ENCODE assay signal across 29 cellular contexts in genomic region chr7:19368540-19368939, GRCh38.
DNase-seq lines count a peak whose midpoint lies in the region; ATAC-seq, FAIRE-seq and TF ChIP-seq lines count a peak whose summit lies in the region.
"Had no signal": no experiment of that assay in that cellular context is flagged by ENCODE, and none has a peak within 500 bp of the region (broad histone marks: within the 10 kb centered on the region; RNA-seq: fewer than 3 reads in every experiment).

No MANE protein-coding gene starts in this region.

- H2AFZ ChIP-seq in GM23338 (no peak overlapping the region), smooth muscle cell (ENCODE audit: low read depth) (no peak overlapping the region)

- no peaks in the 10 kb centered on the region for H3K9me2 ChIP-seq in GM23338 (ENCODE audit: insufficient read depth)

- H3K27ac ChIP-seq in GM23338 (ENCODE audit: low read depth) (no peak overlapping the region), smooth muscle cell (ENCODE audit: low read depth) (no peak overlapping the region)
- H3K27ac ChIP-seq: suprapubic skin had no signal

- no peaks in the 10 kb centered on the region for H3K9me3 Mint-ChIP-seq in GM23338
- H3K9me3 Mint-ChIP-seq in natural killer cell treated with Interleukin-12 subunit alpha and Interleukin-12 subunit beta and Interleukin-15 and Interleukin-18, amount 100 ng/mL, for 72 hours = no peaks in the 10 kb centered on the region
- no peaks in the 10 kb centered on the region for H3K9me3 Mint-ChIP-seq in Caco-2 (ENCODE audit: unreplicated experiment)

- no peak overlapping the region for H3K4me3 Mint-ChIP-seq in GM23338
- H3K4me3 Mint-ChIP-seq in natural killer cell treated with Interleukin-12 subunit alpha and Interleukin-12 subunit beta and Interleukin-15 and Interleukin-18, amount 100 ng/mL, for 72 hours = no peak overlapping the region
- no peak overlapping the region for H3K4me3 Mint-ChIP-seq in Caco-2 (ENCODE audit: unreplicated experiment)
- H3K4me3 Mint-ChIP-seq: activated CD4-positive, alpha-beta T cell treated with anti-CD3 and anti-CD28 coated beads for 36 hours; activated CD8-positive, alpha-beta T cell treated with anti-CD3 and anti-CD28 coated beads, Interleukin-2, amount 10 ng/mL, durations not matched to agents 7 days and 5 days; activated T-helper 17 cell treated with anti-CD3 and anti-CD28 coated beads, Interleukin-2, amount 50 U/mL, for 72 hours; CD4-positive, CD25-positive, alpha-beta regulatory T cell; naive thymus-derived CD4-positive, alpha-beta T cell had no signal

- CTCF ChIA-PET in Caco-2 (lab: Charles Lee) = no interaction called here

- POLR2A ChIA-PET in Caco-2 (lab: Charles Lee) = no interaction called here

- ATAC-seq in GM23338 (peak; percentile 66), HG02623 (IDR thresholded peaks at IDR 0.05; ENCODE audit: unreplicated experiment) (no peak)
- ATAC-seq in natural killer cell treated with Interleukin-12 subunit alpha and Interleukin-12 subunit beta and Interleukin-15 and Interleukin-18, amount 100 ng/mL, for 72 hours = no peak
- ATAC-seq: activated CD4-positive, alpha-beta T cell treated with anti-CD3 and anti-CD28 coated beads for 36 hours; activated CD8-positive, alpha-beta T cell treated with anti-CD3 and anti-CD28 coated beads, Interleukin-2, amount 10 ng/mL, durations not matched to agents 7 days and 5 days; activated T-helper 17 cell treated with anti-CD3 and anti-CD28 coated beads, Interleukin-2, amount 50 U/mL, for 72 hours; HCT116; naive thymus-derived CD4-positive, alpha-beta T cell had no signal

- H3K4me1 ChIP-seq in GM23338 (ENCODE audit: insufficient read depth) (peaks cover 34% of the 10 kb centered on the region), smooth muscle cell (ENCODE audit: low read depth) (no peaks in the 10 kb centered on the region), Caco-2 (no peaks in the 10 kb centered on the region)
- H3K4me1 ChIP-seq: suprapubic skin had no signal

- H3K4me2 ChIP-seq in GM23338 = peak overlapping the region; percentile 6; the same call in 1 of the 2 replicates
- H3K4me2 ChIP-seq in smooth muscle cell = peak overlapping the region; percentile 62

- no peak overlapping the region for H3K9ac ChIP-seq in smooth muscle cell (ENCODE audit: low read depth)

- H3K4me3 ChIP-seq in GM23338 = no peak overlapping the region
- peak overlapping the region; percentile 34 for H3K4me3 ChIP-seq in choroid plexus epithelial cell (ENCODE audit: low read depth, low read length)
- no peak overlapping the region for H3K4me3 ChIP-seq in smooth muscle cell
- H3K4me3 ChIP-seq in Caco-2 (ENCODE audit: low read depth, low read length) = no peak overlapping the region
- H3K4me3 ChIP-seq: suprapubic skin had no signal

- H4K20me1 ChIP-seq in GM23338 (replicated peaks; ENCODE audit: insufficient read depth) = no peaks in the 10 kb centered on the region
- no peaks in the 10 kb centered on the region for H4K20me1 ChIP-seq in smooth muscle cell (ENCODE audit: low read depth)

- no peak for FAIRE-seq in urothelium cell line (lab: Jason Lieb, UNC)
- FAIRE-seq: endothelial cell of umbilical vein, HTR-8/SVneo, kidney, RCC 7860, small intestine had no signal

- H3K36me3 ChIP-seq in GM23338 (ENCODE audit: insufficient read depth) = no peaks in the 10 kb centered on the region
- no peaks in the 10 kb centered on the region for H3K36me3 ChIP-seq in smooth muscle cell (ENCODE audit: low read depth)
- no peaks in the 10 kb centered on the region for H3K36me3 ChIP-seq in Caco-2 (ENCODE audit: control insufficient read depth, insufficient read depth, low read length)
- H3K36me3 ChIP-seq: suprapubic skin had no signal

- 42% methylated on average over 7 of the region's 7 CpGs for WGBS in smooth muscle cell (ENCODE audit: low lambda C conversion rate)

- no peaks in the 10 kb centered on the region for H3K9me3 ChIP-seq in smooth muscle cell (replicated peaks; ENCODE audit: low read depth)
- H3K9me3 ChIP-seq in Caco-2 = no peaks in the 10 kb centered on the region
- H3K9me3 ChIP-seq: suprapubic skin had no signal

- peaks cover 43% of the 10 kb centered on the region for H3K4me1 Mint-ChIP-seq in GM23338
- H3K4me1 Mint-ChIP-seq in natural killer cell treated with Interleukin-12 subunit alpha and Interleukin-12 subunit beta and Interleukin-15 and Interleukin-18, amount 100 ng/mL, for 72 hours (ENCODE audit: low read depth in 2 of 2) = no peaks in the 10 kb centered on the region
- H3K4me1 Mint-ChIP-seq in Caco-2 (ENCODE audit: low read depth, unreplicated experiment) = no peaks in the 10 kb centered on the region
- H3K4me1 Mint-ChIP-seq: activated CD4-positive, alpha-beta T cell treated with anti-CD3 and anti-CD28 coated beads for 36 hours; activated T-helper 17 cell treated with anti-CD3 and anti-CD28 coated beads, Interleukin-2, amount 50 U/mL, for 72 hours; CD4-positive, CD25-positive, alpha-beta regulatory T cell; naive thymus-derived CD4-positive, alpha-beta T cell had no signal

- peak; percentile 31 for DNase-seq in GM23338 (ENCODE audit: low spot score)
- peak; percentile 22 for DNase-seq in choroid plexus epithelial cell (ENCODE audit: low read depth)
- DNase-seq in iris pigment epithelial cell (ENCODE audit: low read depth) = peak; percentile 48
- DNase-seq in smooth muscle cell (lab: John Stamatoyannopoulos, UW; ENCODE audit: unreplicated experiment) = no peak
- DNase-seq in natural killer cell treated with Interleukin-12 subunit alpha and Interleukin-12 subunit beta and Interleukin-15 and Interleukin-18, amount 100 ng/mL, for 72 hours (ENCODE audit: low spot score) = no peak
- DNase-seq in urothelium cell line (ENCODE audit: low spot score) = no peak
- no peak for DNase-seq in Caco-2
- DNase-seq: activated CD4-positive, alpha-beta T cell treated with anti-CD3 and anti-CD28 coated beads for 36 hours; activated CD8-positive, alpha-beta T cell treated with anti-CD3 and anti-CD28 coated beads, Interleukin-2, amount 10 ng/mL, durations not matched to agents 7 days and 5 days; activated naive CD4-positive, alpha-beta T cell treated with anti-CD3 and anti-CD28 coated beads, Interleukin-2, amount 50 U/mL, for 16 hours; AML-193; amniotic stem cell; CD4-positive, CD25-positive, alpha-beta regulatory T cell; kidney; midbrain; naive thymus-derived CD4-positive, alpha-beta T cell; NCI-H1092; NCI-H1694; nucleus accumbens; SIG-M5; small intestine; stimulated activated naive CD4-positive, alpha-beta T cell treated with Interleukin-2 at 50 U/mL for 16 hours had no signal

- no peaks in the 10 kb centered on the region for H3K79me2 ChIP-seq in GM23338 (replicated peaks; ENCODE audit: insufficient read depth)
- no peaks in the 10 kb centered on the region for H3K79me2 ChIP-seq in smooth muscle cell (ENCODE audit: low read depth)

- no peak for TF ChIP-seq CTCF in GM23338 (conservative IDR thresholded peaks at IDR 0.05; ENCODE audit: low read depth in 2 of 2)
- TF ChIP-seq CTCF in choroid plexus epithelial cell (conservative IDR thresholded peaks at IDR 0.05; ENCODE audit: low read depth, low read length) = no peak
- no peak for TF ChIP-seq CTCF in smooth muscle cell (IDR thresholded peaks at IDR 0.05; ENCODE audit: borderline replicate concordance, insufficient read depth, poor library complexity, severe bottlenecking)
- TF ChIP-seq CTCF in Caco-2 (IDR thresholded peaks at IDR 0.05; ENCODE audit: insufficient read depth in 1 of 2, low read depth in 1 of 2, low read length in 1 of 2, severe bottlenecking in 1 of 2, unreplicated experiment in 1 of 2) = no peak

- no TSS peak for BruUV-seq in Caco-2 (replicated peaks; lab: Mats Ljungman, UMichigan)

- H3K27me3 Mint-ChIP-seq in GM23338 (ENCODE audit: insufficient read depth, low read depth, poor library complexity) = no peaks in the 10 kb centered on the region
- peaks cover 0 to 10% of the 10 kb centered on the region in 2 donors for H3K27me3 Mint-ChIP-seq in natural killer cell treated with Interleukin-12 subunit alpha and Interleukin-12 subunit beta and Interleukin-15 and Interleukin-18, amount 100 ng/mL, for 72 hours
- H3K27me3 Mint-ChIP-seq in Caco-2 (ENCODE audit: insufficient read depth, unreplicated experiment) = peaks cover 3% of the 10 kb centered on the region
- H3K27me3 Mint-ChIP-seq: activated CD4-positive, alpha-beta T cell treated with anti-CD3 and anti-CD28 coated beads for 36 hours; activated T-helper 17 cell treated with anti-CD3 and anti-CD28 coated beads, Interleukin-2, amount 50 U/mL, for 72 hours; CD4-positive, CD25-positive, alpha-beta regulatory T cell; naive thymus-derived CD4-positive, alpha-beta T cell had no signal

- H3K36me3 Mint-ChIP-seq in GM23338 (ENCODE audit: low read depth) (no peaks in the 10 kb centered on the region), Caco-2 (ENCODE audit: insufficient read depth, unreplicated experiment) (no peaks in the 10 kb centered on the region)
- H3K36me3 Mint-ChIP-seq in natural killer cell treated with Interleukin-12 subunit alpha and Interleukin-12 subunit beta and Interleukin-15 and Interleukin-18, amount 100 ng/mL, for 72 hours = peaks cover 4% of the 10 kb centered on the region
- H3K36me3 Mint-ChIP-seq: CD4-positive, CD25-positive, alpha-beta regulatory T cell; naive thymus-derived CD4-positive, alpha-beta T cell had no signal

- no peaks in the 10 kb centered on the region for H3F3A ChIP-seq in GM23338 (replicated peaks; ENCODE audit: low read depth)
- H3F3A ChIP-seq in smooth muscle cell (ENCODE audit: low read depth) = no peaks in the 10 kb centered on the region

- H3K27me3 ChIP-seq in GM23338 (ENCODE audit: insufficient read depth) (no peaks in the 10 kb centered on the region), smooth muscle cell (ENCODE audit: low read depth) (no peaks in the 10 kb centered on the region), Caco-2 (replicated peaks; ENCODE audit: control insufficient read depth, insufficient read depth, low read length) (no peaks in the 10 kb centered on the region)
- H3K27me3 ChIP-seq: suprapubic skin had no signal

- no peak overlapping the region for H3K27ac Mint-ChIP-seq in GM23338
- no peak overlapping the region for H3K27ac Mint-ChIP-seq in natural killer cell treated with Interleukin-12 subunit alpha and Interleukin-12 subunit beta and Interleukin-15 and Interleukin-18, amount 100 ng/mL, for 72 hours
- no peak overlapping the region for H3K27ac Mint-ChIP-seq in Caco-2 (ENCODE audit: unreplicated experiment)
- H3K27ac Mint-ChIP-seq: activated CD4-positive, alpha-beta T cell treated with anti-CD3 and anti-CD28 coated beads for 36 hours; activated CD8-positive, alpha-beta T cell treated with anti-CD3 and anti-CD28 coated beads, Interleukin-2, amount 10 ng/mL, durations not matched to agents 7 days and 5 days; activated T-helper 17 cell treated with anti-CD3 and anti-CD28 coated beads, Interleukin-2, amount 50 U/mL, for 72 hours; CD4-positive, CD25-positive, alpha-beta regulatory T cell; naive thymus-derived CD4-positive, alpha-beta T cell had no signal

- intact Hi-C loops in Caco-2 (cut with micrococcal nuclease; ENCODE audit: unreplicated experiment) = no loop called here

TF ChIP-seq in GM23338, 12 proteins besides CTCF, POLR2A, EP300 and RAD21 (continues in another document):
- no peak for TF ChIP-seq EZH2phosphoT487 (IDR thresholded peaks at IDR 0.05; ENCODE audit: unreplicated experiment)

Comparison
In these comparisons a context has a peak if more than half of its experiments do, and no peak if none do; other contexts are left out.
1. DNase-seq: peak in GM23338 (single experiment), choroid plexus epithelial cell (single experiment) and iris pigment epithelial cell (single experiment); none in smooth muscle cell (single experiment), natural killer cell treated with Interleukin-12 subunit alpha and Interleukin-12 subunit beta and Interleukin-15 and Interleukin-18, amount 100 ng/mL, for 72 hours (single experiment), urothelium cell line (single experiment) and Caco-2 (0 of 2).